Comparison of ENCODE assay signal across 22 cellular contexts in the genomic region with DNA sequence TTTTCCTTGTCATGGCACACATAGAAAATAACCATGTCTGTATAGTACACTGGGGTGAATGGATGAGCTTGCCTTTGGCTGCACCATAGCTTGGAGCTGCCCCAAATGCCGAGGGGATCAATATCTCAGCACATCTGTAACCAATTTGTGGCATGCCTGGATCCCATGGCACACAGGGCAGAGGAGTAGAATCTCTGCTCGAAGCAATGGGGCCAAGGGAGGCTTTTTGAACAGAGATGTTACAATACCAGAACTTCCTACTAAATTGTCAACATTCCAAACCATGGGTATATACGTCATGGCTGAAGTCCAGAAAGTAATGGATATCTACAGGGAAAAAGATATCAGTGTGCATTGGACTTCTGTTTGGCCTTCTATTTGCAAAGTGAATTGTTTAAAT. TPM values are rescaled to one million over a fixed set of nuclear protein-coding genes. Genes with fewer than 3 reads are reported as not detected.
"Had no signal": no experiment of that assay in that cellular context is flagged by ENCODE, and none has a peak within 500 bp of the region (broad histone marks: within the 10 kb centered on the region; RNA-seq: fewer than 3 reads in every experiment).

No MANE protein-coding gene starts in this region.

- ATAC-seq: activated CD4-positive, CD25-positive, alpha-beta regulatory T cell treated with anti-CD3 and anti-CD28 coated beads, Interleukin-2, amount 50 U/mL, for 24 hours; activated CD8-positive, alpha-beta T cell treated with anti-CD3 and anti-CD28 coated beads for 36 hours; activated T-cell treated with anti-CD3 and anti-CD28 coated beads, Interleukin-2, amount 50 U/mL, for 72 hours; K562; PC-3 had no signal

- DNase-seq: activated CD4-positive, alpha-beta T cell treated with anti-CD3 and anti-CD28 coated beads for 4 hours; activated CD8-positive, alpha-beta memory T cell treated with anti-CD3 and anti-CD28 coated beads, Interleukin-2, amount 50 U/mL, for 4 hours; activated CD8-positive, alpha-beta T cell treated with anti-CD3 and anti-CD28 coated beads for 36 hours; activated naive CD4-positive, alpha-beta T cell treated with anti-CD3 and anti-CD28 coated beads, Interleukin-2, amount 50 U/mL, for 16 hours; activated naive CD8-positive, alpha-beta T cell treated with anti-CD3 and anti-CD28 coated beads, Interleukin-2, amount 10 ng/mL, durations not matched to agents 7 days and 5 days; activated T-cell treated with anti-CD3 and anti-CD28 coated beads, Interleukin-2, amount 50 U/mL, for 72 hours; aorta; caudate nucleus; Kasumi-1; NCI-H1105 treated with DMSO at 0.1 percent for 48 hours; NCI-H1436 treated with DMSO at 0.1 percent for 48 hours; NCI-H187; NCI-H510A treated with DMSO at 0.1 percent for 48 hours; NCI-H69; PC-3; SHP77; T-helper 1 cell; WERI-Rb-1 had no signal

- H3K4me1 ChIP-seq: breast epithelium had no signal

- H3K4me3 ChIP-seq: breast epithelium, K562 had no signal

- H3K36me3 ChIP-seq: breast epithelium, WERI-Rb-1 had no signal

- H3K27ac ChIP-seq: breast epithelium, WERI-Rb-1 had no signal

- H3K9me3 ChIP-seq: breast epithelium had no signal

- H3K27me3 ChIP-seq: breast epithelium had no signal

RNA-seq across cellular contexts. Expression of gene ESM1, which starts 39.1 kb away (rescaled TPM):
- total RNA-seq: K562, SK-MEL-5 had no signal
- polyA plus RNA-seq: K562 had no signal
